ENCODE assay signal across 20 cellular contexts in genomic region chr3:43353923-43354670, GRCh38.
DNase-seq lines count a peak whose midpoint lies in the region; ATAC-seq and TF ChIP-seq lines count a peak whose summit lies in the region.
"Had no signal": no experiment of that assay in that cellular context is flagged by ENCODE, and none has a peak within 500 bp of the region (broad histone marks: within the 10 kb centered on the region; RNA-seq: fewer than 3 reads in every experiment).

No MANE protein-coding gene starts in this region.

- peaks cover 36% of the 10 kb centered on the region for H3K9me3 Mint-ChIP-seq in Caco-2 (ENCODE audit: unreplicated experiment)
- peaks cover 33 to 71% (median 58%) of the 10 kb centered on the region in 9 donors for H3K9me3 Mint-ChIP-seq in naive thymus-derived CD8-positive, alpha-beta T cell

- H3K9me3 ChIP-seq in Caco-2, result peaks cover 16% of the 10 kb centered on the region; the same call in 1 of the 2 replicates
- 0 out of 2 replicates have a peak, but pooled peaks cover 4% of the 10 kb centered on the region for H3K9me3 ChIP-seq in PC-3 (ENCODE audit: low read length)
- no peaks in the 10 kb centered on the region; the same call in none of the 2 replicates for H3K9me3 ChIP-seq in MG63

- H3K4me1 Mint-ChIP-seq in Caco-2 (ENCODE audit: low read depth, unreplicated experiment), result no peaks in the 10 kb centered on the region
- H3K4me1 Mint-ChIP-seq in naive thymus-derived CD8-positive, alpha-beta T cell, result peaks cover 19 to 31% (median 22%) of the 10 kb centered on the region in 4 donors
- H3K4me1 Mint-ChIP-seq: B cell had no signal

- POLR2A ChIA-PET in Caco-2 (lab: Charles Lee), result no interaction called here
- POLR2A ChIA-PET in PC-3 (lab: Charles Lee; ENCODE audit: unreplicated experiment), result no interaction called here
- POLR2A ChIA-PET in naive thymus-derived CD8-positive, alpha-beta T cell (lab: Charles Lee), result interaction anchor here (0.6 to 2.4 kb wide), 5 partner anchors 9 to 68 kb away, joined by 3 to 7 read pairs (median 3); partner anchors contain the start of gene SNRK

- DNase-seq in Caco-2 (no peak), PC-3 (no peak), NCI-H146 (lab: John Stamatoyannopoulos, UW) (no peak), DMS114 treated with DMSO at 0.1 percent for 48 hours (lab: John Stamatoyannopoulos, UW; ENCODE audit: unreplicated experiment) (no peak), activated gamma-delta T cell treated with Interleukin-2 at 50 U/mL for 16 hours (no peak), MG63 (no peak)
- no peak for DNase-seq in naive thymus-derived CD8-positive, alpha-beta T cell
- DNase-seq: CD8-positive, alpha-beta memory T cell; GF-D8; KBM-7; NCI-H1092 treated with DMSO at 0.1 percent for 48 hours; NCI-H1694; NCI-H2107; NCI-H345; NCI-H526 treated with DMSO at 0.1 percent for 48 hours; NK-92 treated with Interleukin-12 subunit alpha and Interleukin-12 subunit beta, amount 100 ng/mL, for 24 hours; RPMI8226; SIG-M5 had no signal

- H3K27me3 Mint-ChIP-seq in Caco-2 (ENCODE audit: insufficient read depth, unreplicated experiment), result no peaks in the 10 kb centered on the region
- no peaks in the 10 kb centered on the region for H3K27me3 Mint-ChIP-seq in naive thymus-derived CD8-positive, alpha-beta T cell
- H3K27me3 Mint-ChIP-seq: B cell; CD8-positive, alpha-beta memory T cell had no signal

- peaks cover 50% of the 10 kb centered on the region for H3K36me3 Mint-ChIP-seq in Caco-2 (ENCODE audit: insufficient read depth, unreplicated experiment)
- peaks cover 56 to 67% (median 67%) of the 10 kb centered on the region in 3 donors for H3K36me3 Mint-ChIP-seq in naive thymus-derived CD8-positive, alpha-beta T cell

- H3K4me1 ChIP-seq in Caco-2 (no peaks in the 10 kb centered on the region), PC-3 (ENCODE audit: insufficient read depth, low read length) (no peaks in the 10 kb centered on the region)

- H3K4me3 ChIP-seq in Caco-2 (ENCODE audit: low read depth, low read length), result no peak overlapping the region
- no peak overlapping the region for H3K4me3 ChIP-seq in PC-3 (ENCODE audit: low read length)
- no peak overlapping the region for H3K4me3 ChIP-seq in MG63

- H2AFZ ChIP-seq in PC-3 (ENCODE audit: low read length), result no peak overlapping the region

- no peak overlapping the region for H3K4me2 ChIP-seq in PC-3 (ENCODE audit: low read length)

- H3K27ac Mint-ChIP-seq in Caco-2 (ENCODE audit: unreplicated experiment), result peak overlapping the region; percentile 56
- peak overlapping the region in 6 of 10 donors; percentile 7 to 82 (median 45) for H3K27ac Mint-ChIP-seq in naive thymus-derived CD8-positive, alpha-beta T cell
- H3K27ac Mint-ChIP-seq: B cell had no signal

- BruUV-seq in Caco-2 (replicated peaks; lab: Mats Ljungman, UMichigan), result no TSS peak
- BruUV-seq in PC-3 (replicated peaks; lab: Mats Ljungman, UMichigan), result TSS peak; percentile 5

- H3K79me2 ChIP-seq in PC-3 (ENCODE audit: low read length), result no peaks in the 10 kb centered on the region

- H3F3A ChIP-seq in PC-3 (ENCODE audit: low read length, unreplicated experiment), result no peaks in the 10 kb centered on the region

- no peak for TF ChIP-seq CTCF in Caco-2 (IDR thresholded peaks at IDR 0.05; ENCODE audit: insufficient read depth in 1 of 2, low read depth in 1 of 2, low read length in 1 of 2, severe bottlenecking in 1 of 2, unreplicated experiment in 1 of 2)
- TF ChIP-seq CTCF in PC-3 (conservative IDR thresholded peaks at IDR 0.05; ENCODE audit: low read depth, low read length), result no peak

- ATAC-seq in PC-3, result no peak
- ATAC-seq in esophagus mucosa, result peak; percentile 15
- no peak for ATAC-seq in naive thymus-derived CD8-positive, alpha-beta T cell

- H4K20me1 ChIP-seq in PC-3 (ENCODE audit: low read length), result no peaks in the 10 kb centered on the region

- H3K36me3 ChIP-seq in Caco-2 (ENCODE audit: control insufficient read depth, insufficient read depth, low read length), result no peaks in the 10 kb centered on the region
- peaks cover 31% of the 10 kb centered on the region for H3K36me3 ChIP-seq in PC-3 (ENCODE audit: low read depth, low read length)
- no peaks in the 10 kb centered on the region; the same call in 1 of the 2 replicates for H3K36me3 ChIP-seq in MG63

- CTCF ChIA-PET in Caco-2 (lab: Charles Lee), result no interaction called here
- CTCF ChIA-PET in PC-3 (lab: Charles Lee), result no interaction called here

- no peak overlapping the region for H3K27ac ChIP-seq in PC-3 (ENCODE audit: low read length)

- H3K9ac ChIP-seq in PC-3 (ENCODE audit: low read length), result no peak overlapping the region

- H3K27me3 ChIP-seq in Caco-2 (replicated peaks; ENCODE audit: control insufficient read depth, insufficient read depth, low read length) (no peaks in the 10 kb centered on the region), PC-3 (ENCODE audit: low read length) (no peaks in the 10 kb centered on the region), MG63 (no peaks in the 10 kb centered on the region)

- no peaks in the 10 kb centered on the region for H3K9me2 ChIP-seq in PC-3 (replicated peaks; ENCODE audit: low read length)

- no peak overlapping the region for H3K4me3 Mint-ChIP-seq in Caco-2 (ENCODE audit: unreplicated experiment)
- peak overlapping the region in 2 of 10 donors; percentile 3 to 51 for H3K4me3 Mint-ChIP-seq in naive thymus-derived CD8-positive, alpha-beta T cell
- H3K4me3 Mint-ChIP-seq: B cell; CD8-positive, alpha-beta memory T cell had no signal

- intact Hi-C loops in Caco-2 (cut with micrococcal nuclease; ENCODE audit: unreplicated experiment) (no loop called here), PC-3 (cut with micrococcal nuclease) (loop anchor here (10.0 kb wide), 1 partner anchor 141 kb away; no protein-coding TSS in a partner anchor)
